Comparison of ENCODE assay signal across 24 cellular contexts in the genomic region with DNA sequence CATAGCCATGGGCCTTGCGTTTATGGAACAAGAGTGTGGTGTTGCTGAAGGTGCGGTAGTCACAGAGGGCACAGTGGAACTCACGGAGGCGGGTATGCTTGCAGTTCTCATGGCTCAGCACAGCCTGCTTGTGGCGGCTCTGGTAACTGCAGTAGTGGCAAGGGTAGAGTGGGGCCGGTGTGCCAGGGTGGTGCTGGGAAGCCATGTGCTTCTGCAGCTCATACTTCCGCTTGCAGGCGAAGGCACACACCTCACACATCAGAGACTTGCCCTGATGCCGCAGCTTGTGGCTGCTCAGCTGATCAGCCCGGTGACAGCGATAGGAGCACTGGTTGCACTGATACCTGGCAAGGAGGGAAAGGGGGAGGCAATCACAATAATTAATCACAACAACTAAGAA. TPM values are rescaled to one million over a fixed set of nuclear protein-coding genes. Genes with fewer than 3 reads are reported as not detected.
DNase-seq lines count a peak whose midpoint lies in the region; ATAC-seq, FAIRE-seq and TF ChIP-seq lines count a peak whose summit lies in the region.
"Had no signal": no experiment of that assay in that cellular context is flagged by ENCODE, and none has a peak within 500 bp of the region (broad histone marks: within the 10 kb centered on the region; RNA-seq: fewer than 3 reads in every experiment).

No MANE protein-coding gene starts in this region.

- H3K27ac ChIP-seq in GM23338 (ENCODE audit: low read depth) (no peak overlapping the region), fibroblast of lung (ENCODE audit: insufficient read depth, low read length) (peak overlapping the region; percentile 48), osteoblast (ENCODE audit: low read depth, low read length) (peak overlapping the region; percentile 87)
- H3K27ac ChIP-seq: adrenal gland; BLaER1 treated with 17β-estradiol and CSF1 and Interleukin-3, amounts not matched to agents 10 nM and 100 nM; prostate gland; upper lobe of left lung; VCaP had no signal

- peaks cover 18% of the 10 kb centered on the region for H4K20me1 ChIP-seq in GM23338 (replicated peaks; ENCODE audit: insufficient read depth)
- H4K20me1 ChIP-seq in fibroblast of lung (ENCODE audit: control insufficient read depth, extremely low read depth, insufficient read depth, low read length) = no peaks in the 10 kb centered on the region
- peaks cover 4% of the 10 kb centered on the region for H4K20me1 ChIP-seq in osteoblast (ENCODE audit: insufficient read depth, low read length)

- FAIRE-seq in RCC 7860 (lab: Jason Lieb, UNC) = no peak
- FAIRE-seq: endometrium, GM12892, H1 had no signal

- H3F3A ChIP-seq in GM23338 (replicated peaks; ENCODE audit: low read depth) = no peaks in the 10 kb centered on the region

- H3K9ac ChIP-seq in fibroblast of lung (ENCODE audit: insufficient read depth, low read length) = no peak overlapping the region
- H3K9ac ChIP-seq: BLaER1 treated with 17β-estradiol and CSF1 and Interleukin-3, amounts not matched to agents 10 nM and 100 nM had no signal

- no peak overlapping the region for H3K4me3 Mint-ChIP-seq in GM23338
- H3K4me3 Mint-ChIP-seq: naive thymus-derived CD4-positive, alpha-beta T cell; T-helper 1 cell treated with Interleukin-12 subunit alpha and Interleukin-12 subunit beta and Interleukin-4 antibody, amounts not matched to agents 30 μg/mL and 1 μg/mL, for 36 hours had no signal

- H3K9me3 ChIP-seq in fibroblast of lung (ENCODE audit: control insufficient read depth, insufficient read depth, low read depth, low read length) = no peaks in the 10 kb centered on the region
- no peaks in the 10 kb centered on the region for H3K9me3 ChIP-seq in osteoblast (ENCODE audit: low read depth, low read length)
- H3K9me3 ChIP-seq: adrenal gland; BLaER1 treated with 17β-estradiol and CSF1 and Interleukin-3, amounts not matched to agents 10 nM and 100 nM; prostate gland; upper lobe of left lung had no signal

- TF ChIP-seq CTCF in GM23338 (conservative IDR thresholded peaks at IDR 0.05; ENCODE audit: low read depth in 2 of 2) = no peak; a peak in 1 of 4 replicates
- no peak for TF ChIP-seq CTCF in fibroblast of lung (conservative IDR thresholded peaks at IDR 0.05 in 1 of 2, IDR thresholded peaks at IDR 0.05 in 1 of 2; ENCODE audit: low read depth in 1 of 2, low read length in 2 of 2)
- no peak for TF ChIP-seq CTCF in osteoblast (IDR thresholded peaks at IDR 0.05; ENCODE audit: extremely low read depth, low read depth, low read length)

- H3K79me2 ChIP-seq in GM23338 (replicated peaks; ENCODE audit: insufficient read depth) (0 out of 2 replicates have a peak, but pooled peaks cover 7% of the 10 kb centered on the region), fibroblast of lung (ENCODE audit: control insufficient read depth, insufficient read depth, low read length) (no peaks in the 10 kb centered on the region), osteoblast (ENCODE audit: insufficient read depth, low read length) (peaks cover 4% of the 10 kb centered on the region)

- H3K4me1 ChIP-seq in GM23338 (ENCODE audit: insufficient read depth) = no peaks in the 10 kb centered on the region
- no peaks in the 10 kb centered on the region for H3K4me1 ChIP-seq in fibroblast of lung (ENCODE audit: control insufficient read depth, extremely low read depth, insufficient read depth, low read length)
- H3K4me1 ChIP-seq in osteoblast (ENCODE audit: insufficient read depth, low read length) = peaks cover 10% of the 10 kb centered on the region
- H3K4me1 ChIP-seq: adrenal gland, prostate gland, upper lobe of left lung had no signal

- H3K27me3 Mint-ChIP-seq in GM23338 (ENCODE audit: insufficient read depth, low read depth, poor library complexity) = peaks cover 6% of the 10 kb centered on the region
- H3K27me3 Mint-ChIP-seq: naive thymus-derived CD4-positive, alpha-beta T cell had no signal

- no peaks in the 10 kb centered on the region for H3K9me2 ChIP-seq in GM23338 (ENCODE audit: insufficient read depth)

- H3K4me3 ChIP-seq in GM23338 (no peak overlapping the region), fibroblast of lung (replicated peaks in 1 of 4; ENCODE audit: control extremely low read depth in 1 of 4, insufficient read depth in 1 of 4, low read depth in 3 of 4, low read length in 4 of 4) (no peak overlapping the region), osteoblast (ENCODE audit: insufficient read depth, low read length) (no peak overlapping the region)
- H3K4me3 ChIP-seq: adrenal gland; BLaER1 treated with 17β-estradiol and CSF1 and Interleukin-3, amounts not matched to agents 10 nM and 100 nM; prostate gland; smooth muscle cell; upper lobe of left lung had no signal

- peak; percentile 27; the same call in 2 of the 3 replicates for ATAC-seq in GM23338
- ATAC-seq in GM21390 (IDR thresholded peaks at IDR 0.05; ENCODE audit: unreplicated experiment) = no peak
- ATAC-seq in HG03378 (IDR thresholded peaks at IDR 0.05; ENCODE audit: unreplicated experiment) = no peak
- ATAC-seq: naive thymus-derived CD4-positive, alpha-beta T cell had no signal

- H2AFZ ChIP-seq in GM23338 = no peak overlapping the region
- no peak overlapping the region for H2AFZ ChIP-seq in fibroblast of lung (ENCODE audit: low read length)
- no peak overlapping the region for H2AFZ ChIP-seq in osteoblast (ENCODE audit: low read length)

- peaks cover 76% of the 10 kb centered on the region for H3K36me3 Mint-ChIP-seq in GM23338 (ENCODE audit: low read depth)

- no peaks in the 10 kb centered on the region for H3K27me3 ChIP-seq in GM23338 (ENCODE audit: insufficient read depth)
- H3K27me3 ChIP-seq in fibroblast of lung (ENCODE audit: control insufficient read depth, insufficient read depth, low read length) = no peaks in the 10 kb centered on the region
- H3K27me3 ChIP-seq in osteoblast (ENCODE audit: insufficient read depth, low read length) = no peaks in the 10 kb centered on the region
- H3K27me3 ChIP-seq: adrenal gland; BLaER1 treated with 17β-estradiol and CSF1 and Interleukin-3, amounts not matched to agents 10 nM and 100 nM; upper lobe of left lung had no signal

- H3K36me3 ChIP-seq in GM23338 (ENCODE audit: insufficient read depth) = peaks cover 38% of the 10 kb centered on the region
- peaks cover 19% of the 10 kb centered on the region for H3K36me3 ChIP-seq in fibroblast of lung (ENCODE audit: control insufficient read depth, insufficient read depth, low read length)
- H3K36me3 ChIP-seq in osteoblast (ENCODE audit: insufficient read depth, low read length) = peaks cover 81% of the 10 kb centered on the region

- H3K4me1 Mint-ChIP-seq in GM23338 = no peaks in the 10 kb centered on the region

- no peak for DNase-seq in GM23338 (ENCODE audit: low spot score)
- DNase-seq in RCC 7860 (ENCODE audit: low spot score) = peak; percentile 66
- no peak for DNase-seq in fibroblast of lung (ENCODE audit: low read depth in 2 of 2)
- no peak for DNase-seq in osteoblast (ENCODE audit: insufficient read length, low spot score, missing footprints)
- no peak for DNase-seq in amniotic stem cell (lab: John Stamatoyannopoulos, UW)
- no peak for DNase-seq in DMS153 treated with DMSO at 0.1 percent for 48 hours (lab: John Stamatoyannopoulos, UW; ENCODE audit: unreplicated experiment)
- DNase-seq: adrenal gland; DMS 273 treated with DMSO at 0.1 percent for 48 hours; naive thymus-derived CD4-positive, alpha-beta T cell; NCI-H1694; NCI-H345; SIG-M5 had no signal

- H3K4me2 ChIP-seq in GM23338 (no peak overlapping the region), fibroblast of lung (ENCODE audit: extremely low read depth, insufficient read depth, low read length) (no peak overlapping the region), osteoblast (ENCODE audit: insufficient read depth, low read length) (no peak overlapping the region)
- H3K4me2 ChIP-seq: BLaER1 treated with 17β-estradiol and CSF1 and Interleukin-3, amounts not matched to agents 10 nM and 100 nM; smooth muscle cell had no signal

- no peaks in the 10 kb centered on the region for H3K9me3 Mint-ChIP-seq in GM23338
- H3K9me3 Mint-ChIP-seq: activated T-helper 2 cell treated with anti-CD3 and anti-CD28 coated beads, Interferon-gamma antibody, Interleukin-2, Interleukin-4, amounts not matched to agents 10 μg/mL and 5 μg/mL and 100 μg/mL, durations not matched to agents 14 hours and 24 hours and 36 hours; naive thymus-derived CD4-positive, alpha-beta T cell; T-helper 1 cell treated with Interleukin-12 subunit alpha and Interleukin-12 subunit beta and Interleukin-4 antibody, amounts not matched to agents 30 μg/mL and 1 μg/mL, for 36 hours had no signal

- H3K27ac Mint-ChIP-seq in GM23338 = no peak overlapping the region
- H3K27ac Mint-ChIP-seq: activated T-helper 2 cell treated with anti-CD3 and anti-CD28 coated beads, Interferon-gamma antibody, Interleukin-2, Interleukin-4, amounts not matched to agents 10 μg/mL and 5 μg/mL and 100 μg/mL, durations not matched to agents 14 hours and 24 hours and 36 hours; T-helper 1 cell treated with Interleukin-12 subunit alpha and Interleukin-12 subunit beta and Interleukin-4 antibody, amounts not matched to agents 30 μg/mL and 1 μg/mL, for 36 hours had no signal

RNA-seq across cellular contexts. Expression of a gene that starts 14.7 kb away (rescaled TPM):
- total RNA-seq in GM23338 (2014; rRNA removed; shearing (Covaris generic)) = 26.4 and 32.8 TPM in 2 replicates
- polyA plus RNA-seq in GM23338 (2016; fragmentation: Nextera tagmentation; extraction: Ambion mirVana) (14.6 and 14.9 TPM in 2 replicates), fibroblast of lung (4.3 and 8.1 TPM in 2 replicates)
- total RNA-seq in fibroblast of lung (5.6 and 7.3 TPM in 2 replicates), osteoblast (14.8 and 16.8 TPM in 2 replicates)
- 7.8 and 9.4 TPM in 2 replicates for polyA plus RNA-seq in fibroblast of lung (2012)
- 60.5 and 107 TPM in 2 replicates for polyA minus RNA-seq in fibroblast of lung (ENCODE audit: low replicate concordance)

RNA-seq across cellular contexts. Expression of a gene that starts 14.8 kb away (rescaled TPM):
- total RNA-seq in GM23338 (2014; rRNA removed; shearing (Covaris generic)) = 16.9 and 23.5 TPM in 2 replicates
- polyA plus RNA-seq in GM23338 (2016; fragmentation: Nextera tagmentation; extraction: Ambion mirVana) (28.9 and 31.6 TPM in 2 replicates), fibroblast of lung (28.8 and 38.8 TPM in 2 replicates)
- total RNA-seq in fibroblast of lung (26.2 and 38.3 TPM in 2 replicates), osteoblast (16.6 and 21.2 TPM in 2 replicates)
- 26.7 and 41.7 TPM in 2 replicates for polyA plus RNA-seq in fibroblast of lung (2012)
- 48.1 and 78.3 TPM in 2 replicates for polyA minus RNA-seq in fibroblast of lung (ENCODE audit: low replicate concordance)

RNA-seq across cellular contexts. Expression of a gene that starts 27.1 kb away (rescaled TPM):
- 18.3 and 22.1 TPM in 2 replicates for total RNA-seq in GM23338 (2014; rRNA removed; shearing (Covaris generic))
- polyA plus RNA-seq in GM23338 (2016; fragmentation: Nextera tagmentation; extraction: Ambion mirVana) = 22.2 and 26.8 TPM in 2 replicates
- total RNA-seq in fibroblast of lung = 26.7 and 39.1 TPM in 2 replicates
- 42.1 and 75.0 TPM in 2 replicates for polyA plus RNA-seq in fibroblast of lung
- polyA plus RNA-seq in fibroblast of lung (2012) = 29.3 and 39.5 TPM in 2 replicates
- polyA minus RNA-seq in fibroblast of lung (ENCODE audit: low replicate concordance) = 154 and 192 TPM in 2 replicates
- 32.4 and 41.6 TPM in 2 replicates for total RNA-seq in osteoblast

RNA-seq across cellular contexts. Expression of a gene that starts 27.2 kb away (rescaled TPM):
- 24.2 and 26.3 TPM in 2 replicates for total RNA-seq in GM23338 (2014; rRNA removed; shearing (Covaris generic))
- polyA plus RNA-seq in GM23338 (2016; fragmentation: Nextera tagmentation; extraction: Ambion mirVana) (17.2 and 21.2 TPM in 2 replicates), fibroblast of lung (21.4 and 24.7 TPM in 2 replicates)
- total RNA-seq in fibroblast of lung (32.1 and 36.0 TPM in 2 replicates), osteoblast (25.7 and 30.6 TPM in 2 replicates)
- polyA plus RNA-seq in fibroblast of lung (2012) = 12.7 and 14.8 TPM in 2 replicates
- 23.9 and 67.6 TPM in 2 replicates for polyA minus RNA-seq in fibroblast of lung (ENCODE audit: low replicate concordance)

RNA-seq across cellular contexts. Expression of a gene that starts 37.0 kb away (rescaled TPM):
- total RNA-seq in GM23338 (2014; rRNA removed; shearing (Covaris generic)) = 0.80 TPM in 1 of 2 replicates, not detected in the other
- polyA plus RNA-seq in GM23338 (2016; fragmentation: Nextera tagmentation; extraction: Ambion mirVana) (1.3 and 1.7 TPM in 2 replicates), fibroblast of lung (4.1 and 5.8 TPM in 2 replicates)
- total RNA-seq in fibroblast of lung (3.9 and 10.7 TPM in 2 replicates), osteoblast (2.5 and 4.4 TPM in 2 replicates)
- polyA plus RNA-seq in fibroblast of lung (2012) = 4.8 and 6.8 TPM in 2 replicates
- 6.6 and 23.8 TPM in 2 replicates for polyA minus RNA-seq in fibroblast of lung (ENCODE audit: low replicate concordance)
